Comparison of ENCODE assay signal across 1 cellular context in genomic region chr3:38136807-38137614, GRCh38.
TF ChIP-seq lines count a peak whose summit lies in the region.

A gene with protein sequence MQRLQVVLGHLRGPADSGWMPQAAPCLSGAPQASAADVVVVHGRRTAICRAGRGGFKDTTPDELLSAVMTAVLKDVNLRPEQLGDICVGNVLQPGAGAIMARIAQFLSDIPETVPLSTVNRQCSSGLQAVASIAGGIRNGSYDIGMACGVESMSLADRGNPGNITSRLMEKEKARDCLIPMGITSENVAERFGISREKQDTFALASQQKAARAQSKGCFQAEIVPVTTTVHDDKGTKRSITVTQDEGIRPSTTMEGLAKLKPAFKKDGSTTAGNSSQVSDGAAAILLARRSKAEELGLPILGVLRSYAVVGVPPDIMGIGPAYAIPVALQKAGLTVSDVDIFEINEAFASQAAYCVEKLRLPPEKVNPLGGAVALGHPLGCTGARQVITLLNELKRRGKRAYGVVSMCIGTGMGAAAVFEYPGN (minus strand): TSS chr3:38137127. CDS start chr3:38137035, 92 bp downstream.

TF ChIP-seq in SK-N-SH, 30 proteins besides CTCF, POLR2A, EP300 and RAD21 (continued from another document):
- 0 out of 2 replicates have a peak, but pooled peaks have one; percentile 17 for TF ChIP-seq NFIC (IDR thresholded peaks at IDR 0.05; ENCODE audit: borderline replicate concordance)
